In genomic region chrX:39766085-39766726, GRCh38 we compare ENCODE assay signal across 12 cellular contexts.
A peak's percentile ranks its signal among the peaks of the same experiment; 100 is the strongest.
DNase-seq lines count a peak whose midpoint lies in the region; ATAC-seq and TF ChIP-seq lines count a peak whose summit lies in the region.
"Had no signal": no experiment of that assay in that cellular context is flagged by ENCODE, and none has a peak within 500 bp of the region (broad histone marks: within the 10 kb centered on the region; RNA-seq: fewer than 3 reads in every experiment).

No MANE protein-coding gene starts in this region.

- intact Hi-C loops in natural killer cell (cut with micrococcal nuclease): no loop called here

- H3K4me3 Mint-ChIP-seq in natural killer cell: no peak overlapping the region
- H3K4me3 Mint-ChIP-seq in natural killer cell treated with Interleukin-12 subunit alpha and Interleukin-12 subunit beta and Interleukin-15 and Interleukin-18, amount 100 ng/mL, for 72 hours: no peak overlapping the region
- peak overlapping the region; percentile 55 for H3K4me3 Mint-ChIP-seq in activated CD8-positive, alpha-beta T cell treated with anti-CD3 and anti-CD28 coated beads, Interleukin-2, amount 10 ng/mL, durations not matched to agents 7 days and 5 days
- H3K4me3 Mint-ChIP-seq in effector memory CD8-positive, alpha-beta T cell: peak overlapping the region; percentile 45 to 48
- H3K4me3 Mint-ChIP-seq: memory B cell had no signal

- POLR2A ChIA-PET in activated CD8-positive, alpha-beta T cell treated with anti-CD3 and anti-CD28 coated beads, Interleukin-2, amount 10 ng/mL, durations not matched to agents 7 days and 5 days (lab: Charles Lee): interaction anchor here (1.6 kb wide), 1 partner anchor 8 kb away, joined by 8 read pairs; no protein-coding TSS in a partner anchor

- H3K36me3 ChIP-seq in thymus (ENCODE audit: control insufficient read depth, insufficient read depth) (no peaks in the 10 kb centered on the region), right atrium auricular region (no peaks in the 10 kb centered on the region)

- H3K27ac Mint-ChIP-seq in natural killer cell: no peak overlapping the region
- H3K27ac Mint-ChIP-seq in natural killer cell treated with Interleukin-12 subunit alpha and Interleukin-12 subunit beta and Interleukin-15 and Interleukin-18, amount 100 ng/mL, for 72 hours: no peak overlapping the region
- peak overlapping the region; percentile 93 for H3K27ac Mint-ChIP-seq in activated CD8-positive, alpha-beta T cell treated with anti-CD3 and anti-CD28 coated beads, Interleukin-2, amount 10 ng/mL, durations not matched to agents 7 days and 5 days
- peak overlapping the region; percentile 88 to 95 for H3K27ac Mint-ChIP-seq in effector memory CD8-positive, alpha-beta T cell
- H3K27ac Mint-ChIP-seq: memory B cell had no signal

- DNase-seq in natural killer cell: no peak
- no peak for DNase-seq in natural killer cell treated with Interleukin-12 subunit alpha and Interleukin-12 subunit beta and Interleukin-15 and Interleukin-18, amount 100 ng/mL, for 72 hours (ENCODE audit: low spot score)
- peak; percentile 55 for DNase-seq in activated CD8-positive, alpha-beta T cell treated with anti-CD3 and anti-CD28 coated beads, Interleukin-2, amount 10 ng/mL, durations not matched to agents 7 days and 5 days
- peak in 2 of 3 experiments; percentile 2 to 23 for DNase-seq in effector memory CD8-positive, alpha-beta T cell
- no peak for DNase-seq in NCI-H1694 treated with DMSO at 0.1 percent for 48 hours (lab: John Stamatoyannopoulos, UW)
- no peak for DNase-seq in right atrium auricular region (ENCODE audit: low spot score)
- DNase-seq: H7, NCI-H524 treated with DMSO at 0.1 percent for 48 hours had no signal

- peak overlapping the region; percentile 97 for H3K27ac ChIP-seq in thymus (ENCODE audit: low read depth)
- H3K27ac ChIP-seq in right atrium auricular region: no peak overlapping the region
- H3K27ac ChIP-seq: RWPE1 had no signal

- ATAC-seq in natural killer cell: peak in 2 of 3 donors; percentile 34 to 61
- no peak for ATAC-seq in natural killer cell treated with Interleukin-12 subunit alpha and Interleukin-12 subunit beta and Interleukin-15 and Interleukin-18, amount 100 ng/mL, for 72 hours
- peak; percentile 93 for ATAC-seq in activated CD8-positive, alpha-beta T cell treated with anti-CD3 and anti-CD28 coated beads, Interleukin-2, amount 10 ng/mL, durations not matched to agents 7 days and 5 days
- ATAC-seq in effector memory CD8-positive, alpha-beta T cell (replicated peaks): peak; percentile 98
- ATAC-seq in GM19455 (IDR thresholded peaks at IDR 0.05; ENCODE audit: unreplicated experiment): no peak

- H3K4me1 ChIP-seq in thymus (ENCODE audit: control insufficient read depth, insufficient read depth, low read length) (peaks cover 25% of the 10 kb centered on the region), right atrium auricular region (no peaks in the 10 kb centered on the region)

- H3K4me1 Mint-ChIP-seq in natural killer cell: no peaks in the 10 kb centered on the region
- no peaks in the 10 kb centered on the region for H3K4me1 Mint-ChIP-seq in natural killer cell treated with Interleukin-12 subunit alpha and Interleukin-12 subunit beta and Interleukin-15 and Interleukin-18, amount 100 ng/mL, for 72 hours (ENCODE audit: low read depth in 2 of 2)
- H3K4me1 Mint-ChIP-seq in activated CD8-positive, alpha-beta T cell treated with anti-CD3 and anti-CD28 coated beads, Interleukin-2, amount 10 ng/mL, durations not matched to agents 7 days and 5 days (ENCODE audit: low read depth): peaks cover 31% of the 10 kb centered on the region
- H3K4me1 Mint-ChIP-seq in effector memory CD8-positive, alpha-beta T cell (ENCODE audit: low read depth in 2 of 2): peaks cover 6 to 12% of the 10 kb centered on the region in 2 donors
- H3K4me1 Mint-ChIP-seq: memory B cell had no signal

- no peaks in the 10 kb centered on the region for H3K36me3 Mint-ChIP-seq in natural killer cell
- no peaks in the 10 kb centered on the region for H3K36me3 Mint-ChIP-seq in natural killer cell treated with Interleukin-12 subunit alpha and Interleukin-12 subunit beta and Interleukin-15 and Interleukin-18, amount 100 ng/mL, for 72 hours
- no peaks in the 10 kb centered on the region for H3K36me3 Mint-ChIP-seq in activated CD8-positive, alpha-beta T cell treated with anti-CD3 and anti-CD28 coated beads, Interleukin-2, amount 10 ng/mL, durations not matched to agents 7 days and 5 days (ENCODE audit: low read depth)
- H3K36me3 Mint-ChIP-seq in effector memory CD8-positive, alpha-beta T cell (ENCODE audit: insufficient read depth): peaks cover under 1% of the 10 kb centered on the region
- H3K36me3 Mint-ChIP-seq: memory B cell had no signal

- peaks cover 0 to 2% of the 10 kb centered on the region in 2 donors for H3K27me3 Mint-ChIP-seq in natural killer cell (ENCODE audit: low read depth in 2 of 2)
- peaks cover 0 to 20% of the 10 kb centered on the region in 2 donors for H3K27me3 Mint-ChIP-seq in natural killer cell treated with Interleukin-12 subunit alpha and Interleukin-12 subunit beta and Interleukin-15 and Interleukin-18, amount 100 ng/mL, for 72 hours
- H3K27me3 Mint-ChIP-seq in activated CD8-positive, alpha-beta T cell treated with anti-CD3 and anti-CD28 coated beads, Interleukin-2, amount 10 ng/mL, durations not matched to agents 7 days and 5 days (ENCODE audit: low read depth): no peaks in the 10 kb centered on the region
- no peaks in the 10 kb centered on the region for H3K27me3 Mint-ChIP-seq in effector memory CD8-positive, alpha-beta T cell

- 71% methylated on average over 10 of the region's 10 CpGs for WGBS in thymus

- peaks cover 0 to 2% of the 10 kb centered on the region in 2 donors for H3K9me3 Mint-ChIP-seq in natural killer cell
- peaks cover 3% of the 10 kb centered on the region for H3K9me3 Mint-ChIP-seq in natural killer cell treated with Interleukin-12 subunit alpha and Interleukin-12 subunit beta and Interleukin-15 and Interleukin-18, amount 100 ng/mL, for 72 hours
- H3K9me3 Mint-ChIP-seq in activated CD8-positive, alpha-beta T cell treated with anti-CD3 and anti-CD28 coated beads, Interleukin-2, amount 10 ng/mL, durations not matched to agents 7 days and 5 days (ENCODE audit: insufficient read depth): no peaks in the 10 kb centered on the region
- H3K9me3 Mint-ChIP-seq in effector memory CD8-positive, alpha-beta T cell: no peaks in the 10 kb centered on the region

- CTCF ChIA-PET in activated CD8-positive, alpha-beta T cell treated with anti-CD3 and anti-CD28 coated beads, Interleukin-2, amount 10 ng/mL, durations not matched to agents 7 days and 5 days (lab: Charles Lee): interaction anchor here (1.2 kb wide), 1 partner anchor 15 kb away, joined by 3 read pairs; no protein-coding TSS in a partner anchor

- TF ChIP-seq CTCF in natural killer cell (IDR thresholded peaks at IDR 0.05): no peak
- TF ChIP-seq CTCF in right atrium auricular region (IDR thresholded peaks at IDR 0.05): no peak

- H3K27me3 ChIP-seq in thymus (ENCODE audit: control insufficient read depth, insufficient read depth): no peaks in the 10 kb centered on the region
- no peaks in the 10 kb centered on the region for H3K27me3 ChIP-seq in right atrium auricular region

- H3K9me3 ChIP-seq in thymus (ENCODE audit: control insufficient read depth): no peaks in the 10 kb centered on the region
- H3K9me3 ChIP-seq in right atrium auricular region: no peaks in the 10 kb centered on the region

- H3K4me3 ChIP-seq in thymus (ENCODE audit: low read length) (no peak overlapping the region), right atrium auricular region (no peak overlapping the region)

Comparison
In these comparisons a context has a peak if more than half of its experiments do, and no peak if none do; other contexts are left out.
1. ATAC-seq: peak in natural killer cell (2 of 3), activated CD8-positive, alpha-beta T cell treated with anti-CD3 and anti-CD28 coated beads, Interleukin-2, amount 10 ng/mL, durations not matched to agents 7 days and 5 days (single experiment) and effector memory CD8-positive, alpha-beta T cell (single experiment); none in natural killer cell treated with Interleukin-12 subunit alpha and Interleukin-12 subunit beta and Interleukin-15 and Interleukin-18, amount 100 ng/mL, for 72 hours (0 of 2) and GM19455 (single experiment).
2. DNase-seq: peak in activated CD8-positive, alpha-beta T cell treated with anti-CD3 and anti-CD28 coated beads, Interleukin-2, amount 10 ng/mL, durations not matched to agents 7 days and 5 days (single experiment) and effector memory CD8-positive, alpha-beta T cell (2 of 3); none in natural killer cell (single experiment), natural killer cell treated with Interleukin-12 subunit alpha and Interleukin-12 subunit beta and Interleukin-15 and Interleukin-18, amount 100 ng/mL, for 72 hours (single experiment), NCI-H1694 treated with DMSO at 0.1 percent for 48 hours (single experiment) and right atrium auricular region (single experiment).
3. H3K27ac Mint-ChIP-seq: peak in activated CD8-positive, alpha-beta T cell treated with anti-CD3 and anti-CD28 coated beads, Interleukin-2, amount 10 ng/mL, durations not matched to agents 7 days and 5 days (single experiment) and effector memory CD8-positive, alpha-beta T cell (2 of 2); none in natural killer cell (0 of 2) and natural killer cell treated with Interleukin-12 subunit alpha and Interleukin-12 subunit beta and Interleukin-15 and Interleukin-18, amount 100 ng/mL, for 72 hours (0 of 2).
4. H3K4me3 Mint-ChIP-seq: peak in activated CD8-positive, alpha-beta T cell treated with anti-CD3 and anti-CD28 coated beads, Interleukin-2, amount 10 ng/mL, durations not matched to agents 7 days and 5 days (single experiment) and effector memory CD8-positive, alpha-beta T cell (2 of 2); none in natural killer cell (single experiment) and natural killer cell treated with Interleukin-12 subunit alpha and Interleukin-12 subunit beta and Interleukin-15 and Interleukin-18, amount 100 ng/mL, for 72 hours (single experiment).